5 cellular contexts compared by ENCODE assay signal in the genomic region with DNA sequence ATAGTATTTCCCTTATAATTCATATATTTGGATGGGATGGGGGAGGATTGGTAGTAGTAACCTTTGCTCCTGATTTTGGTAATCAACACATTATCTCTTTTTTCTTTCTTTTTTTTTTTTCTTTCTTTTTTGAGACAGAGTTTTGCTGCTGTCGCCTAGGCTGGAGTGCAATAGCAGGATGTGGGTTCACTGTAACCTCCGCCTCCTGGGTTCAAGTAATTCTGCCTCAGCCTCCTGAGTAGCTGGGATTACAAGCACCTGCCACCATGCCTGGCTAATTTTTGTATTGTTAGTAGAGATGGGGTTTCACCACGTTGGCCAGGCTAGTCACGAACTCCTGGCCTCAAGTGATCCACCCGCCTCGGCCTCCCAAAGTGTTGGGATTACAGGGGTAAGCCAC. TPM values are rescaled to one million over a fixed set of nuclear protein-coding genes. Genes with fewer than 3 reads are reported as not detected.
"Had no signal": no experiment of that assay in that cellular context is flagged by ENCODE, and none has a peak within 500 bp of the region (broad histone marks: within the 10 kb centered on the region; RNA-seq: fewer than 3 reads in every experiment).

No MANE protein-coding gene starts in this region.

RNA-seq across cellular contexts. Expression of a gene that starts 3.2 kb away (rescaled TPM):
- total RNA-seq: bronchial epithelial cell, endothelial cell of umbilical vein, esophagus muscularis mucosa, left lung, lung microvascular endothelial cell had no signal
